ENCODE assay signal across 11 cellular contexts in genomic region chr12:99381992-99382391, GRCh38.
DNase-seq lines count a peak whose midpoint lies in the region; ATAC-seq and TF ChIP-seq lines count a peak whose summit lies in the region.
"Had no signal": no experiment of that assay in that cellular context is flagged by ENCODE, and none has a peak within 500 bp of the region (broad histone marks: within the 10 kb centered on the region; RNA-seq: fewer than 3 reads in every experiment).

No MANE protein-coding gene starts in this region.

- peak; percentile 81 to 92 for ATAC-seq in activated CD4-positive, CD25-positive, alpha-beta regulatory T cell treated with anti-CD3 and anti-CD28 coated beads, Interleukin-2, amount 50 U/mL, for 24 hours
- ATAC-seq in GM21619 (IDR thresholded peaks at IDR 0.05; ENCODE audit: unreplicated experiment) (peak; percentile 88), HG03159 (IDR thresholded peaks at IDR 0.05; ENCODE audit: unreplicated experiment) (peak; percentile 94), foreskin keratinocyte (peak; percentile 92)
- ATAC-seq: stimulated activated memory B cell treated with anti-CD40 and anti-IgM and Interleukin-4, amounts not matched to agents 10 μg/mL and 1 μg/mL and 100 μg/mL, for 72 hours had no signal

- no peak for DNase-seq in activated CD4-positive, CD25-positive, alpha-beta regulatory T cell (lab: John Stamatoyannopoulos, UW)
- DNase-seq in foreskin keratinocyte: peak; percentile 11 to 43
- no peak for DNase-seq in G401 (ENCODE audit: low spot score)
- DNase-seq in NCI-H774 (lab: John Stamatoyannopoulos, UW): no peak
- no peak for DNase-seq in NOMO-1 treated with dmso at 0.1 percent for 144 hours (lab: John Stamatoyannopoulos, UW; ENCODE audit: unreplicated experiment)
- DNase-seq: activated T-cell treated with anti-CD3 and anti-CD28 coated beads for 4 hours had no signal

- no peaks in the 10 kb centered on the region for H3K4me1 ChIP-seq in foreskin keratinocyte

- no peak for TF ChIP-seq CTCF in foreskin keratinocyte (conservative IDR thresholded peaks at IDR 0.05)

- in situ Hi-C loops in G401 (cut with HindIII; ENCODE audit: low sequenced_read_pairs): no loop called here

- H3K27ac ChIP-seq in foreskin keratinocyte: no peak overlapping the region
- H3K27ac ChIP-seq: coronary artery had no signal

- no peaks in the 10 kb centered on the region for H3K27me3 ChIP-seq in foreskin keratinocyte

Comparison
In these comparisons a context has a peak if more than half of its experiments do, and no peak if none do; other contexts are left out.
1. DNase-seq: peak in foreskin keratinocyte (2 of 2); none in activated CD4-positive, CD25-positive, alpha-beta regulatory T cell (0 of 4), G401 (single experiment), NCI-H774 (single experiment) and NOMO-1 treated with dmso at 0.1 percent for 144 hours (single experiment).
2. Peak in every context shown above with its lines, with median percentiles within 50 percentile points of each other: ATAC-seq.